In the genomic region with DNA sequence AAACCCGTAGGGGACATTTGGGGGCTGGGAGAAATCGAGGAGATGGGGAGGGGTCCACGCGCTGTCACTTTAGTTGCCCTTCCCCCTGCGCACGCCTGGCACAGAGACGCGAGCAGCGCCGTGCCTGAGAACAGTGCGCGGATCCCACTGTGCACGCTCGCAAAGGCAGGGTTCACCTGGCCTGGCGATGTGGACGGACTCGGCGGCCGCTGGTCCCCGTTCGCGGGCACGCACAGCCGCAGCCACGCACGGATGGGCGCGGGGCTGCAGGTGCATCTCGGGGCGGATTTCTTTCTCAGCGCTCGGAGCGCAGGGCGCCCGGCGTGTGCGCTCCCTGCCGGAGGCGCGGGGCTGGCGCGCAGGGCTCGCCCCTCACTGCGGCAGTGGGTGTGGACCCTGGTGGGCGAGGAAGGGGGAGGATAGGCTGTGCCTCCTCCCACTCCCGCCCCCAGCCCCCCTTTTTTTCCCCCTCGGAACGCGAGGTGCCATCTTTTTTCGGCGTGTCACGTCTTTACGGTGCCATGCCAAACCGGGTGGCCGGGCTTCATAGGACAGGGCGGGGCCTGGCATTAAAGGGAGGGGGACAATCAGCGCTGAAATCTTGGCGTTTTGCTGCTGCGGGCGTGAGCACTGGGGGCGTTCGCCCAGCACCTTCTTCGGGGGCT, we compare ENCODE assay signal across 1 cellular context.
A peak's percentile ranks its signal among the peaks of the same experiment; 100 is the strongest.
TF ChIP-seq lines count a peak whose summit lies in the region.

No MANE protein-coding gene starts in this region.

TF ChIP-seq in A549, 52 proteins besides CTCF, POLR2A, EP300 and RAD21:
- TF ChIP-seq ELK1 (IDR thresholded peaks at IDR 0.05; ENCODE audit: low read depth, low read length), result no peak
- peak; percentile 27; the same call in 1 of the 2 replicates for TF ChIP-seq RNF2 (IDR thresholded peaks at IDR 0.05; ENCODE audit: borderline replicate concordance, low read depth)
- TF ChIP-seq NR3C1 (IDR thresholded peaks at IDR 0.05), result no peak
- TF ChIP-seq CBX8 (IDR thresholded peaks at IDR 0.05), result no peak
- TF ChIP-seq, protein P1, sequence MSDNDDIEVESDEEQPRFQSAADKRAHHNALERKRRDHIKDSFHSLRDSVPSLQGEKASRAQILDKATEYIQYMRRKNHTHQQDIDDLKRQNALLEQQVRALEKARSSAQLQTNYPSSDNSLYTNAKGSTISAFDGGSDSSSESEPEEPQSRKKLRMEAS (IDR thresholded peaks at IDR 0.05), result 0 out of 2 replicates have a peak, but pooled peaks have one; percentile 6
- TF ChIP-seq HDAC2 (IDR thresholded peaks at IDR 0.05), result peak; percentile 92
- TF ChIP-seq, protein P2, sequence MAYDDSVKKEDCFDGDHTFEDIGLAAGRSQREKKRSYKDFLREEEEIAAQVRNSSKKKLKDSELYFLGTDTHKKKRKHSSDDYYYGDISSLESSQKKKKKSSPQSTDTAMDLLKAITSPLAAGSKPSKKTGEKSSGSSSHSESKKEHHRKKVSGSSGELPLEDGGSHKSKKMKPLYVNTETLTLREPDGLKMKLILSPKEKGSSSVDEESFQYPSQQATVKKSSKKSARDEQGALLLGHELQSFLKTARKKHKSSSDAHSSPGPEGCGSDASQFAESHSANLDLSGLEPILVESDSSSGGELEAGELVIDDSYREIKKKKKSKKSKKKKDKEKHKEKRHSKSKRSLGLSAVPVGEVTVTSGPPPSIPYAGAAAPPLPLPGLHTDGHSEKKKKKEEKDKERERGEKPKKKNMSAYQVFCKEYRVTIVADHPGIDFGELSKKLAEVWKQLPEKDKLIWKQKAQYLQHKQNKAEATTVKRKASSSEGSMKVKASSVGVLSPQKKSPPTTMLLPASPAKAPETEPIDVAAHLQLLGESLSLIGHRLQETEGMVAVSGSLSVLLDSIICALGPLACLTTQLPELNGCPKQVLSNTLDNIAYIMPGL (CRISPR knock-in tag; IDR thresholded peaks at IDR 0.05; ENCODE audit: borderline replicate concordance), result no peak
